1 cellular context compared by ENCODE assay signal in the genomic region with DNA sequence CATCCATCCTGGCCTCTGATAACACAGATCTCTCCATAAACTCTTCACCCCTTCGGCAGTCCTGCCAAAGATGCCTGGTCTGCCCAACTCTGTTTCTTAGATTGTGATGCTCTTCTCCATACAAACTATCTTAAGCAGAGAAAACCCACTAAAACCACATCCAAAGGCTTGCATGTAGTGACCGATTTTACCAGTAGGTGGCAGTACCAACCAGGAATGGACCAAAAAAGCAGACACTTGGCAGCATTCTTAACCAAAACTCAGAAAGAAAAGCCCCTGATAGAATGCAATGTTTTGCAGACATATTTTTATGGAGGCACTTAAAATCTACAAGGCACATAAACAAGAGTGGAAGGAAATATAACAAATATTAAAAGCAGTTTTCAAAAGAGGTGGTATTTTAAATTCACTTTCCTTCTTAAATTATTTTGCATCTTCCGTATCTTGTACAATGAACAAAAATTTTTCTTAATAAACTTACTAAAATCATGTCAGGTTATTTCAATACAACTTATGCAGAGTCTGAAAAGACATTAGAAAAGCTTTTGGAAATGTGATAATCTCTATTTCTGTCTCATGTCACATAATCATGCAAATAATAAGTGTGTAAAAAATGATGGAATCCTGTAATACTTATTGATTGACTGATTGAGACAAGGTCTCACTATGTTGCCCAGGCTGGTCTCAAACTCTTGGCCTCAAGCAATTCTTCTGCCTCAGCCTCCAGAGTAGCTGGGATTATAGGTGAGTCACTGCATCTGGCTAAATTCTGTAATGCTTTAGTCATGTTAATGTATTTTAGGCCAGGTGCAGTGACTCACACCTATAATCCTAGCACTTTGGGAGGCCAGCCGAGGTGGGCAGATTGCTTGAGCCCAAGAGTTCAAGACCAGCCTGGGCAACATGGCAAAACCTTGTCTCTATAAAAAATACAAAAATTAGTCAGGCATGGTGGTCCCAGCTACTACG.
TF ChIP-seq lines count a peak whose summit lies in the region.

No MANE protein-coding gene starts in this region.

TF ChIP-seq in GM12878, 131 proteins besides CTCF, POLR2A, EP300 and RAD21 (continued from another document):
- TF ChIP-seq, protein P1, sequence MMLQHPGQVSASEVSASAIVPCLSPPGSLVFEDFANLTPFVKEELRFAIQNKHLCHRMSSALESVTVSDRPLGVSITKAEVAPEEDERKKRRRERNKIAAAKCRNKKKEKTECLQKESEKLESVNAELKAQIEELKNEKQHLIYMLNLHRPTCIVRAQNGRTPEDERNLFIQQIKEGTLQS (IDR thresholded peaks at IDR 0.05; ENCODE audit: borderline replicate concordance, extremely low read depth, low read depth, low read length): no peak
- peak; percentile 69; the same call in 1 of the 2 replicates for TF ChIP-seq SMC3 (IDR thresholded peaks at IDR 0.05; ENCODE audit: borderline replicate concordance, low read length)
- TF ChIP-seq NR2F1 (conservative IDR thresholded peaks at IDR 0.05): no peak
- TF ChIP-seq CHD1 (IDR thresholded peaks at IDR 0.05; ENCODE audit: low read depth, low read length): no peak
- no peak for TF ChIP-seq SREBF2 (IDR thresholded peaks at IDR 0.05; ENCODE audit: low read length)
- TF ChIP-seq KDM1A (IDR thresholded peaks at IDR 0.05; ENCODE audit: borderline replicate concordance): no peak
- no peak for TF ChIP-seq BHLHE40 (IDR thresholded peaks at IDR 0.05; ENCODE audit: borderline replicate concordance in 1 of 2, low read depth in 2 of 2, low read length in 1 of 2)
- no peak for TF ChIP-seq MTA2 (IDR thresholded peaks at IDR 0.05; ENCODE audit: low read depth)
- TF ChIP-seq HCFC1 (IDR thresholded peaks at IDR 0.05; ENCODE audit: low read length): no peak
- TF ChIP-seq ZNF207 (IDR thresholded peaks at IDR 0.05; ENCODE audit: borderline replicate concordance): no peak
- no peak for TF ChIP-seq FOXK2 (IDR thresholded peaks at IDR 0.05)
- TF ChIP-seq NFIC (IDR thresholded peaks at IDR 0.05; ENCODE audit: low read depth, low read length): no peak
- TF ChIP-seq, protein P2, sequence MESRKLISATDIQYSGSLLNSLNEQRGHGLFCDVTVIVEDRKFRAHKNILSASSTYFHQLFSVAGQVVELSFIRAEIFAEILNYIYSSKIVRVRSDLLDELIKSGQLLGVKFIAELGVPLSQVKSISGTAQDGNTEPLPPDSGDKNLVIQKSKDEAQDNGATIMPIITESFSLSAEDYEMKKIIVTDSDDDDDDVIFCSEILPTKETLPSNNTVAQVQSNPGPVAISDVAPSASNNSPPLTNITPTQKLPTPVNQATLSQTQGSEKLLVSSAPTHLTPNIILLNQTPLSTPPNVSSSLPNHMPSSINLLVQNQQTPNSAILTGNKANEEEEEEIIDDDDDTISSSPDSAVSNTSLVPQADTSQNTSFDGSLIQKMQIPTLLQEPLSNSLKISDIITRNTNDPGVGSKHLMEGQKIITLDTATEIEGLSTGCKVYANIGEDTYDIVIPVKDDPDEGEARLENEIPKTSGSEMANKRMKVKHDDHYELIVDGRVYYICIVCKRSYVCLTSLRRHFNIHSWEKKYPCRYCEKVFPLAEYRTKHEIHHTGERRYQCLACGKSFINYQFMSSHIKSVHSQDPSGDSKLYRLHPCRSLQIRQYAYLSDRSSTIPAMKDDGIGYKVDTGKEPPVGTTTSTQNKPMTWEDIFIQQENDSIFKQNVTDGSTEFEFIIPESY (IDR thresholded peaks at IDR 0.05): no peak
- peak; percentile 85 for TF ChIP-seq RUNX3 (IDR thresholded peaks at IDR 0.05; ENCODE audit: low read length)
- TF ChIP-seq LARP7 (IDR thresholded peaks at IDR 0.05): no peak
- peak; percentile 32; the same call in 1 of the 2 replicates for TF ChIP-seq ZNF24 (IDR thresholded peaks at IDR 0.05)
- no peak for TF ChIP-seq PML (IDR thresholded peaks at IDR 0.05; ENCODE audit: low read length)
- TF ChIP-seq CBFB (IDR thresholded peaks at IDR 0.05; ENCODE audit: low read depth): 0 out of 2 replicates have a peak, but pooled peaks have one; percentile 36
- TF ChIP-seq TCF12 (IDR thresholded peaks at IDR 0.05; ENCODE audit: low read depth, low read length): no peak
- TF ChIP-seq, protein P3, sequence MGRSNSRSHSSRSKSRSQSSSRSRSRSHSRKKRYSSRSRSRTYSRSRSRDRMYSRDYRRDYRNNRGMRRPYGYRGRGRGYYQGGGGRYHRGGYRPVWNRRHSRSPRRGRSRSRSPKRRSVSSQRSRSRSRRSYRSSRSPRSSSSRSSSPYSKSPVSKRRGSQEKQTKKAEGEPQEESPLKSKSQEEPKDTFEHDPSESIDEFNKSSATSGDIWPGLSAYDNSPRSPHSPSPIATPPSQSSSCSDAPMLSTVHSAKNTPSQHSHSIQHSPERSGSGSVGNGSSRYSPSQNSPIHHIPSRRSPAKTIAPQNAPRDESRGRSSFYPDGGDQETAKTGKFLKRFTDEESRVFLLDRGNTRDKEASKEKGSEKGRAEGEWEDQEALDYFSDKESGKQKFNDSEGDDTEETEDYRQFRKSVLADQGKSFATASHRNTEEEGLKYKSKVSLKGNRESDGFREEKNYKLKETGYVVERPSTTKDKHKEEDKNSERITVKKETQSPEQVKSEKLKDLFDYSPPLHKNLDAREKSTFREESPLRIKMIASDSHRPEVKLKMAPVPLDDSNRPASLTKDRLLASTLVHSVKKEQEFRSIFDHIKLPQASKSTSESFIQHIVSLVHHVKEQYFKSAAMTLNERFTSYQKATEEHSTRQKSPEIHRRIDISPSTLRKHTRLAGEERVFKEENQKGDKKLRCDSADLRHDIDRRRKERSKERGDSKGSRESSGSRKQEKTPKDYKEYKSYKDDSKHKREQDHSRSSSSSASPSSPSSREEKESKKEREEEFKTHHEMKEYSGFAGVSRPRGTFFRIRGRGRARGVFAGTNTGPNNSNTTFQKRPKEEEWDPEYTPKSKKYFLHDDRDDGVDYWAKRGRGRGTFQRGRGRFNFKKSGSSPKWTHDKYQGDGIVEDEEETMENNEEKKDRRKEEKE (IDR thresholded peaks at IDR 0.05): no peak
- TF ChIP-seq TBL1XR1 (IDR thresholded peaks at IDR 0.05; ENCODE audit: low read depth, low read length): no peak
- TF ChIP-seq STAT3 (IDR thresholded peaks at IDR 0.05; ENCODE audit: low read depth, low read length): no peak
- 0 out of 2 replicates have a peak, but pooled peaks have one; percentile 25 for TF ChIP-seq TCF7 (IDR thresholded peaks at IDR 0.05; ENCODE audit: borderline replicate concordance)
- TF ChIP-seq SP1 (IDR thresholded peaks at IDR 0.05; ENCODE audit: low read depth, low read length): no peak
- TF ChIP-seq NBN (IDR thresholded peaks at IDR 0.05): no peak
- TF ChIP-seq, protein P4, sequence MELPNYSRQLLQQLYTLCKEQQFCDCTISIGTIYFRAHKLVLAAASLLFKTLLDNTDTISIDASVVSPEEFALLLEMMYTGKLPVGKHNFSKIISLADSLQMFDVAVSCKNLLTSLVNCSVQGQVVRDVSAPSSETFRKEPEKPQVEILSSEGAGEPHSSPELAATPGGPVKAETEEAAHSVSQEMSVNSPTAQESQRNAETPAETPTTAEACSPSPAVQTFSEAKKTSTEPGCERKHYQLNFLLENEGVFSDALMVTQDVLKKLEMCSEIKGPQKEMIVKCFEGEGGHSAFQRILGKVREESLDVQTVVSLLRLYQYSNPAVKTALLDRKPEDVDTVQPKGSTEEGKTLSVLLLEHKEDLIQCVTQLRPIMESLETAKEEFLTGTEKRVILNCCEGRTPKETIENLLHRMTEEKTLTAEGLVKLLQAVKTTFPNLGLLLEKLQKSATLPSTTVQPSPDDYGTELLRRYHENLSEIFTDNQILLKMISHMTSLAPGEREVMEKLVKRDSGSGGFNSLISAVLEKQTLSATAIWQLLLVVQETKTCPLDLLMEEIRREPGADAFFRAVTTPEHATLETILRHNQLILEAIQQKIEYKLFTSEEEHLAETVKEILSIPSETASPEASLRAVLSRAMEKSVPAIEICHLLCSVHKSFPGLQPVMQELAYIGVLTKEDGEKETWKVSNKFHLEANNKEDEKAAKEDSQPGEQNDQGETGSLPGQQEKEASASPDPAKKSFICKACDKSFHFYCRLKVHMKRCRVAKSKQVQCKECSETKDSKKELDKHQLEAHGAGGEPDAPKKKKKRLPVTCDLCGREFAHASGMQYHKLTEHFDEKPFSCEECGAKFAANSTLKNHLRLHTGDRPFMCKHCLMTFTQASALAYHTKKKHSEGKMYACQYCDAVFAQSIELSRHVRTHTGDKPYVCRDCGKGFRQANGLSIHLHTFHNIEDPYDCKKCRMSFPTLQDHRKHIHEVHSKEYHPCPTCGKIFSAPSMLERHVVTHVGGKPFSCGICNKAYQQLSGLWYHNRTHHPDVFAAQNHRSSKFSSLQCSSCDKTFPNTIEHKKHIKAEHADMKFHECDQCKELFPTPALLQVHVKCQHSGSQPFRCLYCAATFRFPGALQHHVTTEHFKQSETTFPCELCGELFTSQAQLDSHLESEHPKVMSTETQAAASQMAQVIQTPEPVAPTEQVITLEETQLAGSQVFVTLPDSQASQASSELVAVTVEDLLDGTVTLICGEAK (IDR thresholded peaks at IDR 0.05; ENCODE audit: borderline replicate concordance): no peak
- no peak for TF ChIP-seq E2F8 (IDR thresholded peaks at IDR 0.05; ENCODE audit: low read depth, partially characterized antibody)
